Comparison of ENCODE assay signal across 1 cellular context in genomic region chr14:68979021-68979721, GRCh38.
TF ChIP-seq lines count a peak whose summit lies in the region.

Gene ACTN1 (minus strand): TSS chr14:68979302. CDS start chr14:68979056, 246 bp downstream.

TF ChIP-seq in HepG2, 621 proteins besides CTCF, POLR2A, EP300 and RAD21 (continued from another document and continues in another):
- TF ChIP-seq CEBPZ (IDR thresholded peaks at IDR 0.05; ENCODE audit: low read length) (no peak), ZBTB2 (CRISPR knock-in tag; IDR thresholded peaks at IDR 0.05; ENCODE audit: low read depth) (peak; percentile 93), ZNF335 (CRISPR knock-in tag; IDR thresholded peaks at IDR 0.05) (no peak), FOXM1 (CRISPR knock-in tag; IDR thresholded peaks at IDR 0.05) (no peak), MED13 (CRISPR knock-in tag; IDR thresholded peaks at IDR 0.05) (no peak), JUN (CRISPR knock-in tag; IDR thresholded peaks at IDR 0.05) (peak; percentile 19; the same call in 1 of the 2 replicates), ZNF407 (CRISPR knock-in tag; IDR thresholded peaks at IDR 0.05; ENCODE audit: not compliant biosample characterization) (no peak), ZIK1 (CRISPR knock-in tag; IDR thresholded peaks at IDR 0.05; ENCODE audit: borderline replicate concordance, low read depth) (0 out of 2 replicates have a peak, but pooled peaks have one; percentile 51), FOXA1 (IDR thresholded peaks at IDR 0.05) (no peak), FOXA1 (CRISPR knock-in tag; IDR thresholded peaks at IDR 0.05) (no peak), ZNF138 (CRISPR knock-in tag; IDR thresholded peaks at IDR 0.05; ENCODE audit: low read depth) (no peak), CSRNP2 (CRISPR knock-in tag; conservative IDR thresholded peaks at IDR 0.05; ENCODE audit: low read depth) (no peak), USF2 (IDR thresholded peaks at IDR 0.05; ENCODE audit: low read depth, low read length) (no peak), USF2 (CRISPR knock-in tag; IDR thresholded peaks at IDR 0.05; ENCODE audit: borderline replicate concordance) (peak; percentile 70; the same call in 1 of the 2 replicates), NFYC (CRISPR knock-in tag; IDR thresholded peaks at IDR 0.05) (peak; percentile 97), PRDM15 (CRISPR knock-in tag; IDR thresholded peaks at IDR 0.05) (no peak), ZSCAN31 (CRISPR knock-in tag; IDR thresholded peaks at IDR 0.05; ENCODE audit: low read depth) (no peak), NFRKB (IDR thresholded peaks at IDR 0.05) (no peak), MAFK (conservative IDR thresholded peaks at IDR 0.05 in 1 of 2, IDR thresholded peaks at IDR 0.05 in 1 of 2; ENCODE audit: low read length in 2 of 2) (no peak), POGZ (CRISPR knock-in tag; IDR thresholded peaks at IDR 0.05) (peak; percentile 52), ZSCAN21 (CRISPR knock-in tag; IDR thresholded peaks at IDR 0.05; ENCODE audit: borderline replicate concordance) (peak; percentile 76), BATF2 (CRISPR knock-in tag; IDR thresholded peaks at IDR 0.05) (0 out of 2 replicates have a peak, but pooled peaks have one; percentile 67), ZFAT (CRISPR knock-in tag; conservative IDR thresholded peaks at IDR 0.05) (no peak), SIX1 (CRISPR knock-in tag; IDR thresholded peaks at IDR 0.05; ENCODE audit: borderline replicate concordance) (no peak), CENPBD1 (CRISPR knock-in tag; IDR thresholded peaks at IDR 0.05; ENCODE audit: borderline replicate concordance, low read depth) (0 out of 2 replicates have a peak, but pooled peaks have one; percentile 74), AGO2 (optimal IDR thresholded peaks at IDR 0.05; ENCODE audit: low read depth, low read length) (peak; percentile 44), ZNF280B (CRISPR knock-in tag; IDR thresholded peaks at IDR 0.05; ENCODE audit: borderline replicate concordance) (no peak), RNF2 (conservative IDR thresholded peaks at IDR 0.05; ENCODE audit: low read depth) (no peak), MXD3 (CRISPR knock-in tag; IDR thresholded peaks at IDR 0.05) (peak; percentile 60; the same call in 1 of the 2 replicates), TOPORS (CRISPR knock-in tag; IDR thresholded peaks at IDR 0.05) (peak; percentile 67), ZNF83 (CRISPR knock-in tag; IDR thresholded peaks at IDR 0.05; ENCODE audit: borderline replicate concordance) (no peak), NFE2L1 (CRISPR knock-in tag; IDR thresholded peaks at IDR 0.05; ENCODE audit: borderline replicate concordance) (no peak)
